Comparison of ENCODE assay signal across 9 cellular contexts in genomic region chr2:9800975-9801723, GRCh38. TPM values are rescaled to one million over a fixed set of nuclear protein-coding genes. Genes with fewer than 3 reads are reported as not detected.
A peak's percentile ranks its signal among the peaks of the same experiment; 100 is the strongest.
DNase-seq lines count a peak whose midpoint lies in the region; ATAC-seq, FAIRE-seq and TF ChIP-seq lines count a peak whose summit lies in the region.
"Had no signal": no experiment of that assay in that cellular context is flagged by ENCODE, and none has a peak within 500 bp of the region (broad histone marks: within the 10 kb centered on the region; RNA-seq: fewer than 3 reads in every experiment).

No MANE protein-coding gene starts in this region.

- H3K9me2 ChIP-seq in PC-3 (replicated peaks; ENCODE audit: low read length), result no peaks in the 10 kb centered on the region

- peak overlapping the region; percentile 97 for H3K27ac ChIP-seq in PC-3 (ENCODE audit: low read length)
- H3K27ac ChIP-seq in K562 (ENCODE audit: extremely low read depth, low read depth, low read length), result peak overlapping the region; percentile 37; the same call in 2 of the 3 replicates

- TF ChIP-seq RAD21 in K562 (CRISPR knock-in tag; conservative IDR thresholded peaks at IDR 0.05 in 1 of 2, IDR thresholded peaks at IDR 0.05 in 1 of 2), result no peak

- ATAC-seq in PC-3 (peak; percentile 58), K562 (peak; percentile 47), GM19351 (IDR thresholded peaks at IDR 0.05; ENCODE audit: unreplicated experiment) (no peak), GM21423 (IDR thresholded peaks at IDR 0.05; ENCODE audit: unreplicated experiment) (no peak), HG02678 (IDR thresholded peaks at IDR 0.05; ENCODE audit: unreplicated experiment) (no peak)

- H3K4me1 ChIP-seq in PC-3 (ENCODE audit: insufficient read depth, low read length) (peaks cover 63% of the 10 kb centered on the region), K562 (replicated peaks in 1 of 2; ENCODE audit: control insufficient read depth in 2 of 2, insufficient read depth in 2 of 2, low read length in 2 of 2) (peaks cover 23 to 39% of the 10 kb centered on the region in 2 experiments)

- POLR2A ChIA-PET in PC-3 (lab: Charles Lee; ENCODE audit: unreplicated experiment), result interaction anchor here (0.6 to 0.7 kb wide), 2 partner anchors 83 to 380 kb away, joined by 3 read pairs; no protein-coding TSS in a partner anchor
- POLR2A ChIA-PET in K562 (lab: Yijun Ruan, JAX), result interaction anchor here (0.6 to 1.1 kb wide), 4 partner anchors 11 to 310 kb away, joined by 3 to 5 read pairs (median 4); no protein-coding TSS in a partner anchor

- TF ChIP-seq EP300 in K562 (IDR thresholded peaks at IDR 0.05; ENCODE audit: low read length), result no peak

- peaks cover 66% of the 10 kb centered on the region for H3K4me1 Mint-ChIP-seq in nephron progenitor cell

- peaks cover 8% of the 10 kb centered on the region for H3K27me3 Mint-ChIP-seq in nephron progenitor cell (ENCODE audit: low read depth, poor library complexity)

- DNase-seq in COLO668 (lab: John Stamatoyannopoulos, UW; ENCODE audit: unreplicated experiment), result peak; percentile 64
- peak; percentile 75 for DNase-seq in PC-3
- DNase-seq in K562 (ENCODE audit: extremely low read depth in 1 of 4, low spot score in 3 of 4), result peak; percentile 69 to 80 (median 74)
- no peak for DNase-seq in nephron progenitor cell
- DNase-seq in DMS79 (lab: John Stamatoyannopoulos, UW), result no peak

- no peak for FAIRE-seq in K562 (lab: Jason Lieb, UNC)

- WGBS in K562 (ENCODE audit: insufficient coverage, low coverage, missing lambda C conversion rate), result 42% methylated on average over 23 of the region's 25 CpGs

- no peaks in the 10 kb centered on the region for H3K36me3 Mint-ChIP-seq in nephron progenitor cell (ENCODE audit: low read depth)

- in situ Hi-C loops in K562 (cut with MboI), result loop anchor here (25.0 kb wide), 1 partner anchor 861 kb away; no protein-coding TSS in a partner anchor

- H3K4me3 Mint-ChIP-seq in nephron progenitor cell, result no peak overlapping the region
- H3K4me3 Mint-ChIP-seq: stimulated activated naive CD8-positive, alpha-beta T cell treated with anti-CD3 and anti-CD28 coated beads, Interleukin-15, Interleukin-2, amounts not matched to agents 100 ng/mL and 50 ng/mL, for 24 hours had no signal

- H3K4me2 ChIP-seq in PC-3 (ENCODE audit: low read length) (peak overlapping the region; percentile 78), K562 (ENCODE audit: insufficient read depth, low read length) (peak overlapping the region; percentile 43; the same call in 1 of the 2 replicates)

- H4K20me1 ChIP-seq in PC-3 (ENCODE audit: low read length), result no peaks in the 10 kb centered on the region
- H4K20me1 ChIP-seq in K562 (replicated peaks; ENCODE audit: control insufficient read depth, insufficient read depth, low read length), result no peaks in the 10 kb centered on the region

- no peaks in the 10 kb centered on the region for H3K9me1 ChIP-seq in K562 (ENCODE audit: control insufficient read depth, insufficient read depth, low read length)

- no peaks in the 10 kb centered on the region for H3K79me2 ChIP-seq in PC-3 (ENCODE audit: low read length)
- no peaks in the 10 kb centered on the region for H3K79me2 ChIP-seq in K562 (ENCODE audit: control insufficient read depth, insufficient read depth, low read length)

- CTCF ChIA-PET in PC-3 (lab: Charles Lee), result interaction anchor here (0.6 to 1.1 kb wide), 3 partner anchors 12 to 633 kb away, joined by 3 to 7 read pairs (median 3); partner anchors contain the start of gene TAF1B
- CTCF ChIA-PET in K562 (lab: Yijun Ruan, JAX; ENCODE audit: low intra/inter-chr PET ratio), result interaction anchor here (0.7 to 2.4 kb wide), 3 partner anchors 113 to 661 kb away, joined by 3 to 11 read pairs (median 4); no protein-coding TSS in a partner anchor

- no TSS peak for BruUV-seq in PC-3 (replicated peaks; lab: Mats Ljungman, UMichigan)
- BruUV-seq in K562 (replicated peaks; lab: Mats Ljungman, UMichigan), result no TSS peak

- H3K9me3 ChIP-seq in PC-3 (ENCODE audit: low read length) (no peaks in the 10 kb centered on the region), K562 (replicated peaks; ENCODE audit: control insufficient read depth, insufficient read depth, low read depth, low read length) (no peaks in the 10 kb centered on the region)

- H2AFZ ChIP-seq in PC-3 (ENCODE audit: low read length) (peak overlapping the region; percentile 69), K562 (ENCODE audit: low read depth, low read length) (peak overlapping the region; percentile 94)

- no peaks in the 10 kb centered on the region for H3K9me3 Mint-ChIP-seq in nephron progenitor cell
- H3K9me3 Mint-ChIP-seq: stimulated activated naive CD8-positive, alpha-beta T cell treated with anti-CD3 and anti-CD28 coated beads, Interleukin-15, Interleukin-2, amounts not matched to agents 100 ng/mL and 50 ng/mL, for 24 hours had no signal

- H3K4me3 ChIP-seq in PC-3 (ENCODE audit: low read length) (peak overlapping the region; percentile 31; the same call in 1 of the 2 replicates), K562 (no peak overlapping the region)

- H3F3A ChIP-seq in PC-3 (ENCODE audit: low read length, unreplicated experiment), result no peaks in the 10 kb centered on the region

- TF ChIP-seq CTCF in PC-3 (conservative IDR thresholded peaks at IDR 0.05; ENCODE audit: low read depth, low read length) (no peak), K562 (IDR thresholded peaks at IDR 0.05 in 2 of 3, conservative IDR thresholded peaks at IDR 0.05 in 1 of 3; ENCODE audit: insufficient read depth in 2 of 3, low read depth in 1 of 3, low read length in 3 of 3) (no peak), nephron progenitor cell (IDR thresholded peaks at IDR 0.05) (no peak)

- no peak for TF ChIP-seq POLR2A in K562 (conservative IDR thresholded peaks at IDR 0.05)

- no peaks in the 10 kb centered on the region for H3K36me3 ChIP-seq in PC-3 (ENCODE audit: low read depth, low read length)
- H3K36me3 ChIP-seq in K562 (ENCODE audit: control insufficient read depth, insufficient read depth, low read length), result no peaks in the 10 kb centered on the region

- H3K9ac ChIP-seq in PC-3 (ENCODE audit: low read length) (peak overlapping the region; percentile 78), K562 (ENCODE audit: insufficient read depth in 1 of 2, low read depth in 2 of 2, low read length in 2 of 2) (peak overlapping the region; percentile 38 to 79)

- peak overlapping the region; percentile 74 for H3K27ac Mint-ChIP-seq in nephron progenitor cell
- H3K27ac Mint-ChIP-seq: stimulated activated naive CD8-positive, alpha-beta T cell treated with anti-CD3 and anti-CD28 coated beads, Interleukin-15, Interleukin-2, amounts not matched to agents 100 ng/mL and 50 ng/mL, for 24 hours had no signal

- intact Hi-C loops in PC-3 (cut with micrococcal nuclease) (loop anchor here (1.0 to 5.0 kb wide), 3 partner anchors 41 to 151 kb away; partner anchors contain the start of genes GRHL1 and TAF1B), K562 (cut with micrococcal nuclease) (loop anchor here (10.0 kb wide), 1 partner anchor 634 kb away; no protein-coding TSS in a partner anchor)

- H3K27me3 ChIP-seq in PC-3 (ENCODE audit: low read length) (no peaks in the 10 kb centered on the region), K562 (ENCODE audit: control insufficient read depth in 2 of 2, insufficient read depth in 2 of 2, low read length in 2 of 2) (no peaks in the 10 kb centered on the region)

TF ChIP-seq in K562, 482 proteins besides CTCF, POLR2A, EP300 and RAD21 (continues in another document):
- peak; percentile 93 for TF ChIP-seq EGR1 (conservative IDR thresholded peaks at IDR 0.05)
- peak; percentile 54 for TF ChIP-seq KDM5B (IDR thresholded peaks at IDR 0.05; ENCODE audit: insufficient replicate concordance, low read depth, low read length)
- TF ChIP-seq PHF8 (IDR thresholded peaks at IDR 0.05; ENCODE audit: borderline replicate concordance, low read length), result peak; percentile 28; the same call in 1 of the 2 replicates
- peak; percentile 30; the same call in 1 of the 2 replicates for TF ChIP-seq CREM (IDR thresholded peaks at IDR 0.05; ENCODE audit: low read depth)
- peak; percentile 57 for TF ChIP-seq PKNOX1 (IDR thresholded peaks at IDR 0.05)
- TF ChIP-seq ZNF780A (CRISPR knock-in tag; IDR thresholded peaks at IDR 0.05), result no peak
- no peak for TF ChIP-seq TAL1 (IDR thresholded peaks at IDR 0.05)
- peak; percentile 3; the same call in 1 of the 2 replicates for TF ChIP-seq L3MBTL2 (IDR thresholded peaks at IDR 0.05)
- no peak for TF ChIP-seq ZNF707 (CRISPR knock-in tag; conservative IDR thresholded peaks at IDR 0.05)
- TF ChIP-seq ZNF324 (CRISPR knock-in tag; IDR thresholded peaks at IDR 0.05), result no peak
- peak; percentile 20 for TF ChIP-seq HMGN3 (IDR thresholded peaks at IDR 0.05; ENCODE audit: borderline replicate concordance, extremely low read depth, insufficient read length, low read depth, low read length)

RNA-seq across cellular contexts. Expression of gene TAF1B, which starts 42.1 kb away (rescaled TPM):
- 24.1 and 39.5 TPM in 2 replicates for total RNA-seq in PC-3 (2014; rRNA removed)
- total RNA-seq in K562 (2011; cell fraction: chromatin; rRNA removed; ENCODE audit: low replicate concordance), result 21.8 and 60.0 TPM in 2 replicates
- total RNA-seq in K562 (2011; cell fraction: nucleolus; rRNA removed), result 8.7 and 11.8 TPM in 2 replicates
- total RNA-seq in K562 (2011; cell fraction: nucleoplasm; rRNA removed), result 28.4 and 35.4 TPM in 2 replicates
- total RNA-seq in K562 (2014; rRNA removed), result 8.8 and 15.3 TPM in 2 replicates
- 25.1 and 28.4 TPM in 2 replicates for total RNA-seq in K562 (2014; rRNA removed; fragmentation: Illumina TruSeq; extraction: Trizol)
- total RNA-seq in K562 (2015; rRNA removed; fragmentation: Illumina TruSeq; extraction: Trizol), result 24.3 and 24.8 TPM in 2 replicates
- 20.4 and 20.7 TPM in 2 replicates for total RNA-seq in K562 (2021)
- polyA plus RNA-seq in K562 (2011; rRNA removed), result 11.5 and 17.3 TPM in 2 replicates
- 3.0 and 4.9 TPM in 2 replicates for polyA plus RNA-seq in K562 (2011; cell fraction: cytosol; rRNA removed)
- polyA plus RNA-seq in K562 (2011; cell fraction: nucleus; rRNA removed), result 10.8 and 13.1 TPM in 2 replicates
- polyA plus RNA-seq in K562 (2012), result 9.6 and 9.9 TPM in 2 replicates
- 15.0 and 16.8 TPM in 2 replicates for polyA plus RNA-seq in K562 (2014; fragmentation: Illumina TruSeq; extraction: Trizol)
- polyA plus RNA-seq in K562 (2014; fragmentation: Nextera tagmentation; extraction: Ambion mirVana), result 10 to 100 TPM; 13.2 to 17.4 TPM
- polyA plus RNA-seq in K562 (2014; rRNA removed), result 9.9 and 12.9 TPM in 2 replicates
- 27.9 and 37.5 TPM in 2 replicates for polyA minus RNA-seq in K562 (2011; rRNA and poly(A)+ RNA removed)
- 11.2 and 13.0 TPM in 2 replicates for polyA minus RNA-seq in K562 (2011; cell fraction: cytosol; rRNA and poly(A)+ RNA removed)
- 26.1 and 43.8 TPM in 2 replicates for polyA minus RNA-seq in K562 (2011; cell fraction: nucleus; rRNA and poly(A)+ RNA removed)

Comparison
In these comparisons a context has a peak if more than half of its experiments do, and no peak if none do; other contexts are left out.
1. DNase-seq: peak in COLO668 (single experiment), PC-3 (single experiment) and K562 (4 of 4); none in nephron progenitor cell (single experiment) and DMS79 (single experiment).
2. ATAC-seq: peak in PC-3 (single experiment) and K562 (single experiment); none in GM19351 (single experiment), GM21423 (single experiment) and HG02678 (single experiment).